Comparison of ENCODE assay signal across 1 cellular context in genomic region chr3:133979553-133979952, GRCh38.
TF ChIP-seq lines count a peak whose summit lies in the region.

No MANE protein-coding gene starts in this region.

TF ChIP-seq in HepG2, 621 proteins besides CTCF, POLR2A, EP300 and RAD21 (continued from another document):
- TF ChIP-seq FUBP1 (CRISPR knock-in tag; IDR thresholded peaks at IDR 0.05; ENCODE audit: borderline replicate concordance) (no peak), ZNF652 (CRISPR knock-in tag; IDR thresholded peaks at IDR 0.05; ENCODE audit: borderline replicate concordance, low read depth) (no peak), ETS1 (CRISPR knock-in tag; IDR thresholded peaks at IDR 0.05) (no peak), ZBTB7A (CRISPR knock-in tag; IDR thresholded peaks at IDR 0.05) (no peak), TMF1 (CRISPR knock-in tag; IDR thresholded peaks at IDR 0.05; ENCODE audit: low read depth) (no peak), ZNF460 (CRISPR knock-in tag; IDR thresholded peaks at IDR 0.05; ENCODE audit: borderline replicate concordance) (no peak), ZNF124 (CRISPR knock-in tag; IDR thresholded peaks at IDR 0.05) (no peak), ZNF510 (CRISPR knock-in tag; IDR thresholded peaks at IDR 0.05; ENCODE audit: low read depth) (no peak), PAWR (CRISPR knock-in tag; IDR thresholded peaks at IDR 0.05; ENCODE audit: borderline replicate concordance) (no peak), ZFP36L2 (CRISPR knock-in tag; IDR thresholded peaks at IDR 0.05) (no peak), ZNF101 (CRISPR knock-in tag; IDR thresholded peaks at IDR 0.05; ENCODE audit: borderline replicate concordance, low read depth) (no peak), TRIM22 (IDR thresholded peaks at IDR 0.05) (no peak)
